In genomic region chr5:159773062-159773924, GRCh38 we compare ENCODE assay signal across 8 cellular contexts.
A peak's percentile ranks its signal among the peaks of the same experiment; 100 is the strongest.
DNase-seq lines count a peak whose midpoint lies in the region; ATAC-seq and TF ChIP-seq lines count a peak whose summit lies in the region.

No MANE protein-coding gene starts in this region.

- peak overlapping the region; percentile 36 to 55 for H3K4me3 ChIP-seq in ascending aorta
- H3K4me3 ChIP-seq in right cardiac atrium (ENCODE audit: low read length), result peak overlapping the region; percentile 21
- peak overlapping the region in 1 of 2 donors; percentile 32 for H3K4me3 ChIP-seq in uterus

- H3K27ac ChIP-seq in ascending aorta, result peak overlapping the region; percentile 94 to 95
- peak overlapping the region; percentile 75 for H3K27ac ChIP-seq in right cardiac atrium (ENCODE audit: low read length)
- peak overlapping the region; percentile 64 to 86 for H3K27ac ChIP-seq in uterus

- no peaks in the 10 kb centered on the region for H3K9me3 ChIP-seq in ascending aorta
- H3K9me3 ChIP-seq in right cardiac atrium (ENCODE audit: control insufficient read depth, low read length), result no peaks in the 10 kb centered on the region
- H3K9me3 ChIP-seq in uterus, result no peaks in the 10 kb centered on the region

- H3K27me3 Mint-ChIP-seq in T-helper 1 cell treated with Interleukin-12 subunit alpha and Interleukin-12 subunit beta and Interleukin-4 antibody, amounts not matched to agents 30 μg/mL and 1 μg/mL, for 36 hours (ENCODE audit: low read depth), result peaks cover 28% of the 10 kb centered on the region

- peaks cover 17% of the 10 kb centered on the region for H3K4me1 Mint-ChIP-seq in T-helper 1 cell treated with Interleukin-12 subunit alpha and Interleukin-12 subunit beta and Interleukin-4 antibody, amounts not matched to agents 30 μg/mL and 1 μg/mL, for 36 hours (ENCODE audit: low read depth)

- no peaks in the 10 kb centered on the region for H3K27me3 ChIP-seq in ascending aorta
- no peaks in the 10 kb centered on the region for H3K27me3 ChIP-seq in right cardiac atrium (ENCODE audit: control insufficient read depth, insufficient read depth)
- H3K27me3 ChIP-seq in uterus, result no peaks in the 10 kb centered on the region

- peak; percentile 96 for DNase-seq in DMS53 (lab: John Stamatoyannopoulos, UW)
- DNase-seq in HT1080 (ENCODE audit: low read depth), result peak; percentile 87
- peak; percentile 69 to 95 for DNase-seq in ascending aorta (ENCODE audit: low spot score in 2 of 2)
- peak; percentile 86 to 91 (median 88) for DNase-seq in right cardiac atrium
- DNase-seq in renal cortical epithelial cell (ENCODE audit: low read depth), result peak; percentile 63
- DNase-seq in uterus, result peak; percentile 89 to 90

- intact Hi-C loops in ascending aorta (cut with DNase I) (loop anchor here (2.0 to 5.0 kb wide), 2 partner anchors 144 to 256 kb away; partner anchors contain the start of gene ADRA1B), right cardiac atrium (cut with DNase I) (no loop called here), uterus (cut with DNase I; ENCODE audit: low total_unique reads) (loop anchor here (10.0 kb wide), 1 partner anchor 142 kb away; the partner anchor contains the start of gene ADRA1B)

- peak; percentile 17 to 58 for TF ChIP-seq POLR2A in uterus (IDR thresholded peaks at IDR 0.05)

- H3K36me3 ChIP-seq in ascending aorta (no peaks in the 10 kb centered on the region), uterus (no peaks in the 10 kb centered on the region)

- H3K27ac Mint-ChIP-seq in T-helper 1 cell treated with Interleukin-12 subunit alpha and Interleukin-12 subunit beta and Interleukin-4 antibody, amounts not matched to agents 30 μg/mL and 1 μg/mL, for 36 hours, result peak overlapping the region; percentile 19

- peak in 2 of 3 experiments; percentile 42 to 45 for TF ChIP-seq CTCF in ascending aorta (IDR thresholded peaks at IDR 0.05)
- peak in 2 of 4 experiments; percentile 3 to 21 for TF ChIP-seq CTCF in uterus (IDR thresholded peaks at IDR 0.05)

- no peaks in the 10 kb centered on the region for H3K36me3 Mint-ChIP-seq in T-helper 1 cell treated with Interleukin-12 subunit alpha and Interleukin-12 subunit beta and Interleukin-4 antibody, amounts not matched to agents 30 μg/mL and 1 μg/mL, for 36 hours (ENCODE audit: low read depth)

- peaks cover 2 to 31% of the 10 kb centered on the region in 2 donors for H3K4me1 ChIP-seq in ascending aorta
- no peaks in the 10 kb centered on the region for H3K4me1 ChIP-seq in right cardiac atrium (ENCODE audit: control insufficient read depth, insufficient read depth, low read length)
- no peaks in the 10 kb centered on the region for H3K4me1 ChIP-seq in uterus

- 3% methylated on average over 71 of the region's 71 CpGs for WGBS in right cardiac atrium

- peak overlapping the region; percentile 69 for H3K4me3 Mint-ChIP-seq in T-helper 1 cell treated with Interleukin-12 subunit alpha and Interleukin-12 subunit beta and Interleukin-4 antibody, amounts not matched to agents 30 μg/mL and 1 μg/mL, for 36 hours

- peak; percentile 85 for ATAC-seq in GM21423 (IDR thresholded peaks at IDR 0.05; ENCODE audit: unreplicated experiment)
- peak; percentile 94 to 98 for ATAC-seq in right cardiac atrium

- peaks cover 4% of the 10 kb centered on the region for H3K9me3 Mint-ChIP-seq in T-helper 1 cell treated with Interleukin-12 subunit alpha and Interleukin-12 subunit beta and Interleukin-4 antibody, amounts not matched to agents 30 μg/mL and 1 μg/mL, for 36 hours

Comparison
In these comparisons a context has a peak if more than half of its experiments do, and no peak if none do; other contexts are left out.
1. intact Hi-C loops: an anchor here in ascending aorta (2.0 to 5.0 kb wide) and uterus (10.0 kb wide); none called in right cardiac atrium.